10 cellular contexts compared by ENCODE assay signal in genomic region chr19:18649371-18650047, GRCh38. TPM values are rescaled to one million over a fixed set of nuclear protein-coding genes. Genes with fewer than 3 reads are reported as not detected.
A peak's percentile ranks its signal among the peaks of the same experiment; 100 is the strongest.
DNase-seq lines count a peak whose midpoint lies in the region; ATAC-seq, FAIRE-seq and TF ChIP-seq lines count a peak whose summit lies in the region.
"Had no signal": no experiment of that assay in that cellular context is flagged by ENCODE, and none has a peak within 500 bp of the region (broad histone marks: within the 10 kb centered on the region; RNA-seq: fewer than 3 reads in every experiment).

No MANE protein-coding gene starts in this region.

- peaks cover 27% of the 10 kb centered on the region for H3K4me1 ChIP-seq in cardiac muscle cell (ENCODE audit: low read depth)

- TF ChIP-seq POLR2A in erythroblast (IDR thresholded peaks at IDR 0.05; ENCODE audit: low read length), result no peak

- H3K4me1 Mint-ChIP-seq in T-cell, result peaks cover 14 to 45% (median 21%) of the 10 kb centered on the region in 3 donors

- peak; percentile 52 for DNase-seq in G401 (ENCODE audit: low spot score)
- DNase-seq in T-cell, result peak in 1 of 34 experiments; percentile 22
- DNase-seq in cardiac muscle cell (ENCODE audit: low read depth in 1 of 2, low spot score in 1 of 2), result peak; percentile 53 to 55
- peak; percentile 31 for DNase-seq in pons (ENCODE audit: low spot score)
- DNase-seq in erythroblast (lab: John Stamatoyannopoulos, UW), result no peak
- DNase-seq in NCI-H187 treated with DMSO at 0.1 percent for 48 hours (lab: John Stamatoyannopoulos, UW), result no peak
- DNase-seq in RCC 7860 (ENCODE audit: low spot score), result no peak
- DNase-seq in amniotic stem cell (lab: John Stamatoyannopoulos, UW), result no peak
- DNase-seq: activated CD8-positive, alpha-beta memory T cell treated with anti-CD3 and anti-CD28 coated beads, Interleukin-2, amount 50 U/mL, for 48 hours; KBM-7 had no signal

- CTCF ChIA-PET in T-cell (lab: Charles Lee), result no interaction called here

- no peak for TF ChIP-seq CTCF in cardiac muscle cell (IDR thresholded peaks at IDR 0.05; ENCODE audit: low read depth, low read length)

- H3K4me3 ChIP-seq in cardiac muscle cell, result no peak overlapping the region

- FAIRE-seq in RCC 7860 (lab: Jason Lieb, UNC), result no peak

- H3K9me3 ChIP-seq in cardiac muscle cell (ENCODE audit: low read depth), result no peaks in the 10 kb centered on the region

- in situ Hi-C loops in G401 (cut with HindIII; ENCODE audit: low sequenced_read_pairs), result no loop called here

- ATAC-seq in T-cell (replicated peaks in 1 of 4), result peak in 3 of 4 experiments; percentile 20 to 48 (median 23)

- no peaks in the 10 kb centered on the region for H3K27me3 ChIP-seq in cardiac muscle cell

- H3K27ac Mint-ChIP-seq in T-cell, result no peak overlapping the region

- peak overlapping the region in 1 of 3 donors; percentile 61 for H3K4me3 Mint-ChIP-seq in T-cell

- H3K36me3 ChIP-seq in cardiac muscle cell, result no peaks in the 10 kb centered on the region

- H3K27ac ChIP-seq in cardiac muscle cell, result peak overlapping the region; percentile 61

- POLR2A ChIA-PET in T-cell (lab: Charles Lee), result interaction anchor here in 1 of 2 donors (0.5 kb wide), 1 partner anchor 124 kb away, joined by 8 read pairs; no protein-coding TSS in a partner anchor

- H3K36me3 Mint-ChIP-seq in T-cell, result peaks cover 5% of the 10 kb centered on the region

- H3K9me3 Mint-ChIP-seq in T-cell, result no peaks in the 10 kb centered on the region

- H3K27me3 Mint-ChIP-seq in T-cell, result no peaks in the 10 kb centered on the region

RNA-seq across cellular contexts. Expression of gene KLHL26, which starts 12.7 kb away (rescaled TPM):
- 5.0 and 8.3 TPM in 2 replicates for total RNA-seq in G401 (2014; rRNA removed; shearing (Covaris generic))
- total RNA-seq in T-cell, result 10 to 100 TPM in 4 of 5 donors, 1 to 10 TPM in 1; 8.8 to 16.4 (median 14.1) TPM
- 8.6 and 9.5 TPM in 2 replicates for total RNA-seq in cardiac muscle cell
- polyA plus RNA-seq in cardiac muscle cell, result 8.0 and 8.2 TPM in 2 replicates

RNA-seq across cellular contexts. Expression of gene CRTC1, which starts 34.0 kb away (rescaled TPM):
- 2.1 and 2.7 TPM in 2 replicates for total RNA-seq in G401 (2014; rRNA removed; shearing (Covaris generic))
- total RNA-seq in T-cell (10 to 100 TPM; 19.6 to 26.9 (median 25.0) TPM), cardiac muscle cell (12.8 and 13.8 TPM in 2 replicates)
- 4.0 and 5.8 TPM in 2 replicates for polyA plus RNA-seq in cardiac muscle cell

RNA-seq across cellular contexts. Expression of gene TMEM59L, which starts 36.8 kb away (rescaled TPM):
- 2.5 and 4.1 TPM in 2 replicates for total RNA-seq in G401 (2014; rRNA removed; shearing (Covaris generic))
- under 1 TPM in 2 of 5 donors, not detected in 3; 0.38 to 0.40 TPM for total RNA-seq in T-cell
- total RNA-seq in cardiac muscle cell, result 0.74 and 1.6 TPM in 2 replicates
- 2.0 and 2.4 TPM in 2 replicates for polyA plus RNA-seq in cardiac muscle cell

RNA-seq across cellular contexts. Expression of gene CRLF1, which starts 42.9 kb away (rescaled TPM):
- total RNA-seq in G401 (2014; rRNA removed; shearing (Covaris generic)), result 148 and 169 TPM in 2 replicates
- total RNA-seq in T-cell, result under 1 TPM in 2 of 5 donors, not detected in 3; 0.56 to 0.73 TPM
- total RNA-seq in cardiac muscle cell, result 0.14 and 0.69 TPM in 2 replicates
- polyA plus RNA-seq in cardiac muscle cell, result 0.89 and 1.2 TPM in 2 replicates

Comparison
In these comparisons a context has a peak if more than half of its experiments do, and no peak if none do; other contexts are left out.
1. DNase-seq: peak in G401 (single experiment), cardiac muscle cell (2 of 2) and pons (single experiment); none in erythroblast (0 of 2), NCI-H187 treated with DMSO at 0.1 percent for 48 hours (single experiment), RCC 7860 (single experiment) and amniotic stem cell (single experiment).